In the genomic region with DNA sequence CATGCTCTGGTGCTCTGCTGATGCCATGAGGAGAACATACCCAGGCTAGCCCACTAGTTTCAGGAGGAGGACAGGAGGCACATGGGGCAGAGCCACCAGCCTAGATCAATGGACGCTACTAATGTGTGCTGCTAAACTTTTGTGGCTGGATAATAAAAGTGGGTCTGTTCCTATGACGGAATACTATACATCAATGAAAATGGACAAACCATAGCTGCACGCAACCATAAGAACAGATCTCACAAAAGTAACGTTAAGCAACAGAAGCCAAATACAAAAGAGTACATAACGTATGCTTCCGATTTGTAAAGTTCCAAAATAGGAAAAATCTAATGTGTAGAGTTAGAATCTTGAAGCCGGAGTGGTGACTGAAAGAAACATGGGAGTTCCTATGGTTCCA, we compare ENCODE assay signal across 35 cellular contexts. TPM values are rescaled to one million over a fixed set of nuclear protein-coding genes. Genes with fewer than 3 reads are reported as not detected.
"Had no signal": no experiment of that assay in that cellular context is flagged by ENCODE, and none has a peak within 500 bp of the region (broad histone marks: within the 10 kb centered on the region; RNA-seq: fewer than 3 reads in every experiment).

No MANE protein-coding gene starts in this region.

- FAIRE-seq: astrocyte, RCC 7860 had no signal

- H3K4me3 Mint-ChIP-seq: activated CD4-positive, alpha-beta memory T cell treated with anti-CD3 and anti-CD28 coated beads, Interleukin-2, amount 10 ng/mL, durations not matched to agents 7 days and 5 days; activated CD8-positive, alpha-beta memory T cell treated with anti-CD3 and anti-CD28 coated beads, Interleukin-2, amount 10 ng/mL, durations not matched to agents 7 days and 5 days; activated naive CD4-positive, alpha-beta T cell treated with anti-CD3 and anti-CD28 coated beads, Interleukin-2, amount 50 U/mL, for 24 hours; activated naive CD8-positive, alpha-beta T cell treated with anti-CD3 and anti-CD28 coated beads, Interleukin-2, amount 10 ng/mL, durations not matched to agents 7 days and 5 days had no signal

- H3K9me3 ChIP-seq: body of pancreas, breast epithelium had no signal

- DNase-seq: activated CD4-positive, alpha-beta memory T cell treated with anti-CD3 and anti-CD28 coated beads, Interleukin-2, amount 10 ng/mL, durations not matched to agents 7 days and 5 days; activated CD4-positive, alpha-beta T cell treated with anti-CD3 and anti-CD28 coated beads for 1 hour; activated CD4-positive, alpha-beta T cell treated with anti-CD3 and anti-CD28 coated beads for 48 hours; activated CD4-positive, CD25-positive, alpha-beta regulatory T cell; activated CD8-positive, alpha-beta memory T cell treated with anti-CD3 and anti-CD28 coated beads for 24 hours; activated CD8-positive, alpha-beta memory T cell treated with anti-CD3 and anti-CD28 coated beads, Interleukin-2, amount 10 ng/mL, durations not matched to agents 7 days and 5 days; activated CD8-positive, alpha-beta memory T cell treated with anti-CD3 and anti-CD28 coated beads, Interleukin-2, amount 50 U/mL, for 48 hours; activated effector memory CD4-positive, alpha-beta T cell treated with Interleukin-2 at 50 U/mL for 16 hours; activated naive CD8-positive, alpha-beta T cell treated with anti-CD3 and anti-CD28 coated beads, Interleukin-2, amount 10 ng/mL, durations not matched to agents 7 days and 5 days; activated T-cell treated with anti-CD3 and anti-CD28 coated beads, Interleukin-2, amount 50 U/mL, for 48 hours; body of pancreas; NCI-H1092 treated with DMSO at 0.1 percent for 48 hours; NCI-H1417; NCI-H146; NCI-H187; NCI-H2029 treated with DMSO at 0.1 percent for 48 hours; NCI-H2107; NCI-H2171; NCI-H510A; NCI-H526; NCI-H748 treated with DMSO at 0.1 percent for 48 hours; NK-92 treated with Interleukin-12 subunit alpha and Interleukin-12 subunit beta, amount 100 ng/mL, for 24 hours; PC-9; SW 1271; T-helper 1 cell; T-helper 2 cell; T-helper 9 cell had no signal

- H3K4me1 ChIP-seq: breast epithelium had no signal

- ATAC-seq: activated CD8-positive, alpha-beta memory T cell treated with anti-CD3 and anti-CD28 coated beads, Interleukin-2, amount 10 ng/mL, durations not matched to agents 7 days and 5 days; body of pancreas; Right ventricle myocardium inferior had no signal

- H3K27ac ChIP-seq: body of pancreas, breast epithelium, PC-9, RWPE1, VCaP had no signal

- H3K4me3 ChIP-seq: body of pancreas, breast epithelium, PC-9 had no signal

- H3K36me3 ChIP-seq: breast epithelium had no signal

- H3K9me3 Mint-ChIP-seq: activated CD4-positive, alpha-beta memory T cell treated with anti-CD3 and anti-CD28 coated beads, Interleukin-2, amount 10 ng/mL, durations not matched to agents 7 days and 5 days; activated naive CD4-positive, alpha-beta T cell treated with anti-CD3 and anti-CD28 coated beads, Interleukin-2, amount 50 U/mL, for 24 hours; activated naive CD8-positive, alpha-beta T cell treated with anti-CD3 and anti-CD28 coated beads, Interleukin-2, amount 10 ng/mL, durations not matched to agents 7 days and 5 days had no signal

- H2AFZ ChIP-seq: PC-9 had no signal

- H3K27me3 Mint-ChIP-seq: activated CD4-positive, alpha-beta memory T cell treated with anti-CD3 and anti-CD28 coated beads, Interleukin-2, amount 10 ng/mL, durations not matched to agents 7 days and 5 days; activated CD8-positive, alpha-beta memory T cell treated with anti-CD3 and anti-CD28 coated beads, Interleukin-2, amount 10 ng/mL, durations not matched to agents 7 days and 5 days; activated naive CD4-positive, alpha-beta T cell treated with anti-CD3 and anti-CD28 coated beads, Interleukin-2, amount 50 U/mL, for 24 hours; activated naive CD8-positive, alpha-beta T cell treated with anti-CD3 and anti-CD28 coated beads, Interleukin-2, amount 10 ng/mL, durations not matched to agents 7 days and 5 days had no signal

- H3K27ac Mint-ChIP-seq: activated CD4-positive, alpha-beta memory T cell treated with anti-CD3 and anti-CD28 coated beads, Interleukin-2, amount 10 ng/mL, durations not matched to agents 7 days and 5 days; activated CD8-positive, alpha-beta memory T cell treated with anti-CD3 and anti-CD28 coated beads, Interleukin-2, amount 10 ng/mL, durations not matched to agents 7 days and 5 days; activated naive CD4-positive, alpha-beta T cell treated with anti-CD3 and anti-CD28 coated beads, Interleukin-2, amount 50 U/mL, for 24 hours; activated naive CD8-positive, alpha-beta T cell treated with anti-CD3 and anti-CD28 coated beads, Interleukin-2, amount 10 ng/mL, durations not matched to agents 7 days and 5 days had no signal

- H3K27me3 ChIP-seq: body of pancreas, breast epithelium had no signal

- H3K4me2 ChIP-seq: PC-9 had no signal

RNA-seq across cellular contexts. Expression of gene UPK1B, which starts 55.8 kb away (rescaled TPM):
- total RNA-seq: activated CD4-positive, alpha-beta memory T cell treated with anti-CD3 and anti-CD28 coated beads, Interleukin-2, amount 10 ng/mL, durations not matched to agents 7 days and 5 days; activated CD8-positive, alpha-beta memory T cell treated with anti-CD3 and anti-CD28 coated beads, Interleukin-2, amount 10 ng/mL, durations not matched to agents 7 days and 5 days; activated naive CD8-positive, alpha-beta T cell treated with anti-CD3 and anti-CD28 coated beads, Interleukin-2, amount 10 ng/mL, durations not matched to agents 7 days and 5 days; cardiac septum; PC-9 had no signal
